ENCODE assay signal across 10 cellular contexts in the genomic region with DNA sequence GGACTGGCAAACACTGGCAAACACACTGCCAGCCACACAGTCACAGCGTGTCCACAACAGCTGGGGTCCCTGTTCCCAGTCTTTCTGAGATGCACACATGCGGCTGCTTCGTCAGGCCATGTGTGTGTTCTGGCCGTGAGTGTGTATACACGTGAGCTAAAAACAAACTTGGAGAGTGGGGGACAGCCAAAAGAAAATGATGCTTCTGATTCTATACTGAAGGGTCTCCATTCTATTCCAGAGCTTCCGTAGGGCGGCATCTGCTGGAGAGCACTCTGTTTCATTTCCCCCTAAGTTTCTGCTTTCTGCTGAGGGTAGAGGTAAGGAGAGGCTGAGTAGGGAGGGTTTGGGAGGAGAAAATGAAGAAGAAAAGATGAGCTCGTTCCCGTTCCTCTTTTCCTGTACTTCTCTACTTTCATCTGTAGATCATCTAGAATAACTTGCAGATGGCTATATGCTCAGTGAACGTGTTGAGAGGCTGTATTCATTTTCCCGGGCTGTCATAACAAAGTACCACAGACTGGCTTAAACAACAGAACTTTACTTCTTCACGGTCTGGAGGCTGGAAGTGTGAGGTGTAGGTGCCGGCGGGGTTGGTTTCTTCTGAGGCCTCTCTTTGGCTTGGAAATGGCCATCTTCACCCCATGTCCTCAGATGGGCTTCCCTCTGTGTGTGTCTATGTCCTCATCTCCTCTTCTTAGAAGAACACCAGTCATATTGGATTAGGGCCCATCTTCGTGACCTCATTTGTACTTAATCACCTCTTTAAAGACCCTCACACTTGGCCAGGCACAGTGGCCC.
DNase-seq lines count a peak whose midpoint lies in the region; ATAC-seq and TF ChIP-seq lines count a peak whose summit lies in the region.
"Had no signal": no experiment of that assay in that cellular context is flagged by ENCODE, and none has a peak within 500 bp of the region (broad histone marks: within the 10 kb centered on the region; RNA-seq: fewer than 3 reads in every experiment).

No MANE protein-coding gene starts in this region.

- H3K4me1 ChIP-seq in right lobe of liver = peaks cover 0 to 83% (median 40%) of the 10 kb centered on the region in 4 donors
- H3K4me1 ChIP-seq in thyroid gland = peaks cover 30 to 84% of the 10 kb centered on the region in 2 donors

- CTCF ChIA-PET in activated B cell treated with CpG ODN at 0.5 μM for 24 hours (lab: Charles Lee) = interaction anchor here (0.9 to 2.0 kb wide), 2 partner anchors 35 to 106 kb away, joined by 3 to 22 read pairs; no protein-coding TSS in a partner anchor

- intact Hi-C loops in activated B cell treated with CpG ODN at 0.5 μM for 24 hours (cut with micrococcal nuclease) (loop anchor here (5.0 kb wide), 1 partner anchor 480 kb away; no protein-coding TSS in a partner anchor), right lobe of liver (cut with DNase I) (loop anchor here (5.0 to 10.0 kb wide), 4 partner anchors 95 to 442 kb away; a partner anchor contains a TSS), thyroid gland (cut with DNase I) (no loop called here)

- peaks cover 0 to 4% of the 10 kb centered on the region in 2 donors for H3K9me3 Mint-ChIP-seq in activated T-cell treated with anti-CD3 and anti-CD28 coated beads, Interleukin-2, amount 50 U/mL, for 72 hours
- H3K9me3 Mint-ChIP-seq in activated B cell treated with CpG ODN at 0.5 μM for 24 hours = no peaks in the 10 kb centered on the region

- no peak overlapping the region for H3K4me3 ChIP-seq in right lobe of liver
- H3K4me3 ChIP-seq in thyroid gland (replicated peaks in 1 of 3) = no peak overlapping the region

- H3K36me3 ChIP-seq in right lobe of liver (no peaks in the 10 kb centered on the region), thyroid gland (no peaks in the 10 kb centered on the region)

- no peaks in the 10 kb centered on the region for H3K27me3 Mint-ChIP-seq in activated T-cell treated with anti-CD3 and anti-CD28 coated beads, Interleukin-2, amount 50 U/mL, for 72 hours (ENCODE audit: low read depth)
- no peaks in the 10 kb centered on the region for H3K27me3 Mint-ChIP-seq in activated B cell treated with CpG ODN at 0.5 μM for 24 hours

- H3K27me3 ChIP-seq in right lobe of liver = no peaks in the 10 kb centered on the region
- H3K27me3 ChIP-seq in thyroid gland = no peaks in the 10 kb centered on the region

- no peak for DNase-seq in activated T-cell treated with anti-CD3 and anti-CD28 coated beads, Interleukin-2, amount 50 U/mL, for 72 hours
- DNase-seq in activated T-cell treated with anti-CD3 and anti-CD28 coated beads for 4 hours (no peak), activated B cell treated with CpG ODN at 0.5 μM for 24 hours (no peak), right lobe of liver (peak in 2 of 3 donors; percentile 29 to 46), thyroid gland (no peak), DMS 273 (lab: John Stamatoyannopoulos, UW; ENCODE audit: unreplicated experiment) (no peak), omental fat pad (ENCODE audit: low spot score) (no peak)
- DNase-seq: stimulated activated CD4-positive, alpha-beta T cell treated with anti-CD3 and anti-CD28 coated beads, Interleukin-4, amount 100 ng/mL, for 4 hours had no signal

- H3K9me3 ChIP-seq in right lobe of liver = no peaks in the 10 kb centered on the region
- H3K9me3 ChIP-seq in thyroid gland = no peaks in the 10 kb centered on the region

- 69% methylated on average over 12 of the region's 15 CpGs for WGBS in right lobe of liver (ENCODE audit: insufficient coverage, low coverage, low lambda C conversion rate, missing lambda C conversion rate)
- 88 to 89% methylated on average over 15 of the region's 15 CpGs for WGBS in thyroid gland, 2 donors

- peaks cover 96% of the 10 kb centered on the region for H3K4me1 Mint-ChIP-seq in activated T-cell treated with anti-CD3 and anti-CD28 coated beads, Interleukin-2, amount 50 U/mL, for 72 hours (ENCODE audit: low read depth)
- H3K4me1 Mint-ChIP-seq in activated B cell treated with CpG ODN at 0.5 μM for 24 hours = peaks cover 74% of the 10 kb centered on the region

- POLR2A ChIA-PET in activated B cell treated with CpG ODN at 0.5 μM for 24 hours (lab: Charles Lee) = interaction anchor here (1.0 to 7.8 kb wide), 6 partner anchors 13 to 378 kb away, joined by 3 to 75 read pairs (median 12); no protein-coding TSS in a partner anchor

- peak overlapping the region; percentile 90 to 95 for H3K4me3 Mint-ChIP-seq in activated T-cell treated with anti-CD3 and anti-CD28 coated beads, Interleukin-2, amount 50 U/mL, for 72 hours
- H3K4me3 Mint-ChIP-seq in activated B cell treated with CpG ODN at 0.5 μM for 24 hours = no peak overlapping the region

- ATAC-seq in activated T-cell treated with anti-CD3 and anti-CD28 coated beads, Interleukin-2, amount 50 U/mL, for 72 hours (replicated peaks in 1 of 2) = no peak
- ATAC-seq in activated B cell treated with CpG ODN at 0.5 μM for 24 hours (ENCODE audit: low read depth) (no peak), right lobe of liver (no peak), esophagus mucosa (no peak), omental fat pad (ENCODE audit: low FRiP score) (no peak)
- ATAC-seq: HCT116 had no signal

- TF ChIP-seq POLR2A in right lobe of liver (IDR thresholded peaks at IDR 0.05) (no peak), thyroid gland (IDR thresholded peaks at IDR 0.05) (no peak)

- no peak for TF ChIP-seq CTCF in activated B cell treated with CpG ODN at 0.5 μM for 24 hours (IDR thresholded peaks at IDR 0.05)
- TF ChIP-seq CTCF in right lobe of liver (IDR thresholded peaks at IDR 0.05) = no peak
- no peak for TF ChIP-seq CTCF in thyroid gland (IDR thresholded peaks at IDR 0.05)
- TF ChIP-seq CTCF in omental fat pad (IDR thresholded peaks at IDR 0.05) = no peak

- H3K27ac Mint-ChIP-seq in activated T-cell treated with anti-CD3 and anti-CD28 coated beads, Interleukin-2, amount 50 U/mL, for 72 hours = no peak overlapping the region
- peak overlapping the region; percentile 77 for H3K27ac Mint-ChIP-seq in activated B cell treated with CpG ODN at 0.5 μM for 24 hours

- H3K27ac ChIP-seq in right lobe of liver = peak overlapping the region; percentile 95 to 99 (median 98)
- H3K27ac ChIP-seq in thyroid gland = peak overlapping the region in 2 of 3 donors; percentile 87 to 90

- H3K36me3 Mint-ChIP-seq in activated T-cell treated with anti-CD3 and anti-CD28 coated beads, Interleukin-2, amount 50 U/mL, for 72 hours (ENCODE audit: insufficient read depth in 2 of 2) = peaks cover 8 to 14% of the 10 kb centered on the region in 2 donors
- H3K36me3 Mint-ChIP-seq in activated B cell treated with CpG ODN at 0.5 μM for 24 hours (ENCODE audit: low read depth) = no peaks in the 10 kb centered on the region

Comparison
In these comparisons a context has a peak if more than half of its experiments do, and no peak if none do; other contexts are left out.
1. DNase-seq: peak in right lobe of liver (2 of 3); none in activated T-cell treated with anti-CD3 and anti-CD28 coated beads, Interleukin-2, amount 50 U/mL, for 72 hours (0 of 2), activated T-cell treated with anti-CD3 and anti-CD28 coated beads for 4 hours (single experiment), activated B cell treated with CpG ODN at 0.5 μM for 24 hours (single experiment), thyroid gland (0 of 2), DMS 273 (single experiment) and omental fat pad (single experiment).